ENCODE assay signal across 19 cellular contexts in genomic region chr10:73798087-73798486, GRCh38.
"Had no signal": no experiment of that assay in that cellular context is flagged by ENCODE, and none has a peak within 500 bp of the region (broad histone marks: within the 10 kb centered on the region; RNA-seq: fewer than 3 reads in every experiment).

No MANE protein-coding gene starts in this region.

- DNase-seq: activated CD4-positive, alpha-beta T cell treated with anti-CD3 and anti-CD28 coated beads for 4 hours; activated effector memory CD4-positive, alpha-beta T cell treated with Interleukin-2 at 50 U/mL for 16 hours; activated naive CD8-positive, alpha-beta T cell treated with anti-CD3 and anti-CD28 coated beads for 36 hours; amygdala; brain microvascular endothelial cell; cerebellar nuclear complex; heart left ventricle; islet precursor cell; retina; SHP77; SK-N-SH; stimulated activated CD4-positive, alpha-beta T cell treated with anti-CD3 and anti-CD28 coated beads, Interleukin-15, amount 100 ng/mL, for 24 hours; stimulated activated CD4-positive, alpha-beta T cell treated with anti-CD3 and anti-CD28 coated beads, Interleukin-4, amount 100 ng/mL, for 1 hour had no signal

- H3K27ac Mint-ChIP-seq: dendritic cell treated with granulocyte-macrophage colony-stimulating factor and Interleukin-4, amounts not matched to agents 40 ng/mL and 50 ng/mL, for 4 days; stimulated activated naive CD8-positive, alpha-beta T cell treated with anti-CD3 and anti-CD28 coated beads, Interleukin-15, Interleukin-2, amounts not matched to agents 100 ng/mL and 50 ng/mL, for 24 hours; type B pancreatic cell had no signal

- H3K4me3 Mint-ChIP-seq: activated naive CD8-positive, alpha-beta T cell treated with anti-CD3 and anti-CD28 coated beads for 36 hours; dendritic cell treated with granulocyte-macrophage colony-stimulating factor and Interleukin-4, amounts not matched to agents 40 ng/mL and 50 ng/mL, for 4 days; stimulated activated naive CD8-positive, alpha-beta T cell treated with anti-CD3 and anti-CD28 coated beads, Interleukin-15, Interleukin-2, amounts not matched to agents 100 ng/mL and 50 ng/mL, for 24 hours; type B pancreatic cell had no signal

- H3K9me3 Mint-ChIP-seq: activated naive CD8-positive, alpha-beta T cell treated with anti-CD3 and anti-CD28 coated beads for 36 hours; dendritic cell treated with granulocyte-macrophage colony-stimulating factor and Interleukin-4, amounts not matched to agents 40 ng/mL and 50 ng/mL, for 4 days; stimulated activated naive CD8-positive, alpha-beta T cell treated with anti-CD3 and anti-CD28 coated beads, Interleukin-15, Interleukin-2, amounts not matched to agents 100 ng/mL and 50 ng/mL, for 24 hours; type B pancreatic cell had no signal

- H3K27ac ChIP-seq: brain microvascular endothelial cell, epithelial cell of prostate, heart left ventricle, neutrophil had no signal

- H3K9ac ChIP-seq: SK-N-SH had no signal

- H3K4me2 ChIP-seq: SK-N-SH had no signal

- FAIRE-seq: frontal cortex had no signal

- H3K27me3 Mint-ChIP-seq: activated naive CD8-positive, alpha-beta T cell treated with anti-CD3 and anti-CD28 coated beads for 36 hours; dendritic cell treated with granulocyte-macrophage colony-stimulating factor and Interleukin-4, amounts not matched to agents 40 ng/mL and 50 ng/mL, for 4 days; stimulated activated naive CD8-positive, alpha-beta T cell treated with anti-CD3 and anti-CD28 coated beads, Interleukin-15, Interleukin-2, amounts not matched to agents 100 ng/mL and 50 ng/mL, for 24 hours; type B pancreatic cell had no signal

- H3K4me3 ChIP-seq: heart left ventricle had no signal

- H3K27me3 ChIP-seq: brain microvascular endothelial cell, heart left ventricle, neutrophil had no signal

- H3K4me1 ChIP-seq: heart left ventricle had no signal

- H3K9me3 ChIP-seq: heart left ventricle, neutrophil, SK-N-SH had no signal
